In genomic region chr3:50244813-50245212, GRCh38 we compare ENCODE assay signal across 8 cellular contexts. TPM values are rescaled to one million over a fixed set of nuclear protein-coding genes. Genes with fewer than 3 reads are reported as not detected.
DNase-seq lines count a peak whose midpoint lies in the region; ATAC-seq and TF ChIP-seq lines count a peak whose summit lies in the region.
"Not testable (repeated sequence)": the region's sequence is repeated elsewhere in the genome, so short reads cannot be mapped to it uniquely, and the experiment has no call there.
"Had no signal": no experiment of that assay in that cellular context is flagged by ENCODE, and none has a peak within 500 bp of the region (broad histone marks: within the 10 kb centered on the region; RNA-seq: fewer than 3 reads in every experiment).

No MANE protein-coding gene starts in this region.

- not testable (repeated sequence) for H3K27me3 ChIP-seq in right cardiac atrium (ENCODE audit: control insufficient read depth, insufficient read depth); neutrophil; tibial nerve

- not testable (repeated sequence) for TF ChIP-seq POLR2A in tibial nerve (IDR thresholded peaks at IDR 0.05)

- DNase-seq in activated CD4-positive, alpha-beta T cell treated with anti-CD3 and anti-CD28 coated beads, Interleukin-2, amount 10 ng/mL, durations not matched to agents 7 days and 5 days; MCF 10A (ENCODE audit: unreplicated experiment); right cardiac atrium; tibial nerve (ENCODE audit: low spot score in 2 of 2): not testable (repeated sequence)

- not testable (repeated sequence) for H3K4me3 ChIP-seq in HEK293 (ENCODE audit: low read depth, low read length); right cardiac atrium (ENCODE audit: low read length); tibial nerve
- peak overlapping the region; percentile 99 to 100 for H3K4me3 ChIP-seq in neutrophil (ENCODE audit: low read depth in 1 of 2, low read length in 1 of 2)

- H3K27ac ChIP-seq in HEK293 (ENCODE audit: extremely low read depth, low read depth, low read length) = peak overlapping the region; percentile 46; the same call in 1 of the 2 replicates
- H3K27ac ChIP-seq in right cardiac atrium (ENCODE audit: low read length) = peak overlapping the region; percentile 79
- H3K27ac ChIP-seq in neutrophil = peak overlapping the region; percentile 100
- peak overlapping the region in 3 of 4 donors; percentile 84 to 96 (median 86) for H3K27ac ChIP-seq in tibial nerve

- peak overlapping the region; percentile 93 for H3K27ac Mint-ChIP-seq in activated CD4-positive, alpha-beta T cell treated with anti-CD3 and anti-CD28 coated beads, Interleukin-2, amount 10 ng/mL, durations not matched to agents 7 days and 5 days
- H3K27ac Mint-ChIP-seq in MCF 10A (ENCODE audit: low read depth, unreplicated experiment) = peak overlapping the region; percentile 91

- H3K36me3 ChIP-seq in HEK293 (ENCODE audit: control insufficient read depth in 2 of 2, insufficient read depth in 1 of 2, low read length in 2 of 2) = not testable (repeated sequence)
- H3K36me3 ChIP-seq in neutrophil (peaks cover 71% of the 10 kb centered on the region), tibial nerve (peaks cover 0 to 14% (median 0%) of the 10 kb centered on the region in 3 donors)

- H3K9me3 ChIP-seq in HEK293 (ENCODE audit: control insufficient read depth, insufficient read depth, low read depth, low read length); right cardiac atrium (ENCODE audit: control insufficient read depth, low read length); neutrophil; tibial nerve: not testable (repeated sequence)

- peaks cover 78% of the 10 kb centered on the region for H3K4me1 Mint-ChIP-seq in activated CD4-positive, alpha-beta T cell treated with anti-CD3 and anti-CD28 coated beads, Interleukin-2, amount 10 ng/mL, durations not matched to agents 7 days and 5 days
- H3K4me1 Mint-ChIP-seq in MCF 10A (ENCODE audit: insufficient read depth, unreplicated experiment) = peaks cover 46% of the 10 kb centered on the region

- 64% methylated on average over 6 of the region's 6 CpGs for whole genome bisulfite sequencing in right cardiac atrium
- 62 to 79% methylated on average over 6 of the region's 6 CpGs for WGBS in tibial nerve, 2 donors

- not testable (repeated sequence) for ATAC-seq in right cardiac atrium

- H3K9me3 Mint-ChIP-seq in activated CD4-positive, alpha-beta T cell treated with anti-CD3 and anti-CD28 coated beads, Interleukin-2, amount 10 ng/mL, durations not matched to agents 7 days and 5 days; MCF 10A (ENCODE audit: unreplicated experiment): not testable (repeated sequence)

- TF ChIP-seq CTCF in HEK293 (tag by site-specific recombination; IDR thresholded peaks at IDR 0.05); MCF 10A (IDR thresholded peaks at IDR 0.05; ENCODE audit: unreplicated experiment); neutrophil (IDR thresholded peaks at IDR 0.05); tibial nerve (IDR thresholded peaks at IDR 0.05): not testable (repeated sequence)

- intact Hi-C loops in MCF 10A (cut with micrococcal nuclease); right cardiac atrium (cut with DNase I): not testable (repeated sequence)

- not testable (repeated sequence) for BruUV-seq in MCF 10A (replicated peaks; lab: Mats Ljungman, UMichigan)

- H3K36me3 Mint-ChIP-seq in activated CD4-positive, alpha-beta T cell treated with anti-CD3 and anti-CD28 coated beads, Interleukin-2, amount 10 ng/mL, durations not matched to agents 7 days and 5 days (ENCODE audit: low read depth) = peaks cover 27% of the 10 kb centered on the region
- H3K36me3 Mint-ChIP-seq in MCF 10A (ENCODE audit: insufficient read depth, unreplicated experiment) = not testable (repeated sequence)

- CTCF ChIA-PET in HEK293 (lab: Yijun Ruan, JAX) = interaction anchor here (0.7 to 0.8 kb wide), 3 partner anchors 15 to 76 kb away, joined by 3 to 4 read pairs (median 4); no protein-coding TSS in a partner anchor
- CTCF ChIA-PET in activated CD4-positive, alpha-beta T cell treated with anti-CD3 and anti-CD28 coated beads, Interleukin-2, amount 10 ng/mL, durations not matched to agents 7 days and 5 days (lab: Charles Lee) = interaction anchor here (1.8 to 13.3 kb wide), 3 partner anchors 15 to 51 kb away, joined by 8 to 212 read pairs (median 13); no protein-coding TSS in a partner anchor
- CTCF ChIA-PET in MCF 10A (lab: Yijun Ruan, JAX) = interaction anchor here (0.5 to 1.1 kb wide), 5 partner anchors 30 to 122 kb away, joined by 3 to 5 read pairs (median 3); no protein-coding TSS in a partner anchor

- H3K27me3 Mint-ChIP-seq in activated CD4-positive, alpha-beta T cell treated with anti-CD3 and anti-CD28 coated beads, Interleukin-2, amount 10 ng/mL, durations not matched to agents 7 days and 5 days; MCF 10A (ENCODE audit: insufficient read depth, unreplicated experiment): not testable (repeated sequence)

- POLR2A ChIA-PET in HEK293 (lab: Yijun Ruan, JAX); activated CD4-positive, alpha-beta T cell treated with anti-CD3 and anti-CD28 coated beads, Interleukin-2, amount 10 ng/mL, durations not matched to agents 7 days and 5 days (lab: Charles Lee): not testable (repeated sequence)
- POLR2A ChIA-PET in MCF 10A (lab: Yijun Ruan, JAX) = interaction anchor here (1.2 to 2.2 kb wide), 2 partner anchors 9 to 48 kb away, joined by 5 to 7 read pairs; partner anchors contain the start of gene IFRD2

- TF ChIP-seq EP300 in tibial nerve (IDR thresholded peaks at IDR 0.05) = not testable (repeated sequence)

- not testable (repeated sequence) for H3K4me3 Mint-ChIP-seq in activated CD4-positive, alpha-beta T cell treated with anti-CD3 and anti-CD28 coated beads, Interleukin-2, amount 10 ng/mL, durations not matched to agents 7 days and 5 days; MCF 10A (ENCODE audit: unreplicated experiment)

- H3K4me1 ChIP-seq in HEK293 (ENCODE audit: control insufficient read depth, insufficient read depth, low read length) = not testable (repeated sequence)
- H3K4me1 ChIP-seq in right cardiac atrium (ENCODE audit: control insufficient read depth, insufficient read depth, low read length) (peaks cover 57% of the 10 kb centered on the region), neutrophil (ENCODE audit: control insufficient read depth in 1 of 2, insufficient read depth in 1 of 2, low read depth in 1 of 2, low read length in 1 of 2) (peaks cover 100% of the 10 kb centered on the region in 2 experiments), tibial nerve (peaks cover 0 to 99% (median 97%) of the 10 kb centered on the region in 4 donors)

TF ChIP-seq in HEK293, 187 proteins besides CTCF, POLR2A, EP300 and RAD21:
- peak; percentile 22; the same call in 1 of the 2 replicates for TF ChIP-seq ZFHX2 (tag by site-specific recombination; conservative IDR thresholded peaks at IDR 0.05)

RNA-seq across cellular contexts. Expression of gene GNAI2, which starts 8.8 kb away (rescaled TPM):
- total RNA-seq in activated CD4-positive, alpha-beta T cell treated with anti-CD3 and anti-CD28 coated beads, Interleukin-2, amount 10 ng/mL, durations not matched to agents 7 days and 5 days = 100 to 1,000 TPM; 489 to 524 TPM
- total RNA-seq in MCF 10A (2022) (122 and 123 TPM in 2 replicates), right cardiac atrium (100 to 1,000 TPM; 129 to 149 (median 148) TPM), tibial nerve (100 to 1,000 TPM; 201 to 265 (median 243) TPM)
- polyA plus RNA-seq in right cardiac atrium = 122 TPM

RNA-seq across cellular contexts. Expression of gene SEMA3B, which starts 24.1 kb away (rescaled TPM):
- total RNA-seq in activated CD4-positive, alpha-beta T cell treated with anti-CD3 and anti-CD28 coated beads, Interleukin-2, amount 10 ng/mL, durations not matched to agents 7 days and 5 days = under 1 TPM; 0.37 to 0.60 TPM
- total RNA-seq in MCF 10A (2022) (7.6 and 12.5 TPM in 2 replicates), right cardiac atrium (10 to 100 TPM; 19.2 to 33.9 (median 29.3) TPM), tibial nerve (100 to 1,000 TPM; 251 to 334 (median 261) TPM)
- polyA plus RNA-seq in right cardiac atrium = 35.7 TPM

RNA-seq across cellular contexts. Expression of gene LSMEM2, which starts 34.1 kb away (rescaled TPM):
- not detected for total RNA-seq in activated CD4-positive, alpha-beta T cell treated with anti-CD3 and anti-CD28 coated beads, Interleukin-2, amount 10 ng/mL, durations not matched to agents 7 days and 5 days
- total RNA-seq in MCF 10A (2022) = 0.20 TPM in 1 of 2 replicates, not detected in the other
- total RNA-seq in right cardiac atrium = 10 to 100 TPM in 2 of 4 donors, 1 to 10 TPM in 2; 1.4 to 15.7 (median 8.0) TPM
- polyA plus RNA-seq in right cardiac atrium = 14.6 TPM
- 1 to 10 TPM; 2.0 to 3.1 (median 2.5) TPM for total RNA-seq in tibial nerve
- total RNA-seq: bronchial epithelial cell had no signal
- polyA plus RNA-seq: BJ had no signal

RNA-seq across cellular contexts. Expression of gene SLC38A3, which starts 39.7 kb away (rescaled TPM):
- not detected for total RNA-seq in activated CD4-positive, alpha-beta T cell treated with anti-CD3 and anti-CD28 coated beads, Interleukin-2, amount 10 ng/mL, durations not matched to agents 7 days and 5 days
- not detected in 2 replicates for total RNA-seq in MCF 10A (2022)
- total RNA-seq in right cardiac atrium = 10 to 100 TPM in 1 of 4 donors, 1 to 10 TPM in 3; 5.0 to 10.4 (median 8.9) TPM
- polyA plus RNA-seq in right cardiac atrium = 5.4 TPM
- 1 to 10 TPM in 2 of 4 donors, under 1 TPM in 2; 0.21 to 8.1 (median 1.5) TPM for total RNA-seq in tibial nerve
- total RNA-seq: bronchial epithelial cell had no signal

RNA-seq across cellular contexts. Expression of gene IFRD2, which starts 47.4 kb away (rescaled TPM):
- 10 to 100 TPM; 59.4 to 66.0 TPM for total RNA-seq in activated CD4-positive, alpha-beta T cell treated with anti-CD3 and anti-CD28 coated beads, Interleukin-2, amount 10 ng/mL, durations not matched to agents 7 days and 5 days
- total RNA-seq in MCF 10A (2022) = 135 and 182 TPM in 2 replicates
- total RNA-seq in right cardiac atrium = 10 to 100 TPM; 51.0 to 67.6 (median 56.9) TPM
- polyA plus RNA-seq in right cardiac atrium = 50.9 TPM
- total RNA-seq in tibial nerve = 100 to 1,000 TPM in 1 of 4 donors, 10 to 100 TPM in 3; 42.0 to 129 (median 56.2) TPM

Comparison
In these comparisons a context has a peak if more than half of its experiments do, and no peak if none do; other contexts are left out.
1. H3K27ac ChIP-seq: peak in every context shown above with its lines; median percentile 100 in neutrophil; 86 in tibial nerve; 79 in right cardiac atrium; 46 in HEK293.
2. RNA of gene SEMA3B, which starts 24.1 kb away (total RNA-seq): 251 to 334 TPM in tibial nerve; 19.2 to 33.9 TPM in right cardiac atrium, 7.6 to 12.5 TPM in MCF 10A and 0.37 to 0.60 TPM in activated CD4-positive, alpha-beta T cell treated with anti-CD3 and anti-CD28 coated beads, Interleukin-2, amount 10 ng/mL, durations not matched to agents 7 days and 5 days; every median in the first group is over 4 times any median in the second.